ENCODE assay signal across 13 cellular contexts in the genomic region with DNA sequence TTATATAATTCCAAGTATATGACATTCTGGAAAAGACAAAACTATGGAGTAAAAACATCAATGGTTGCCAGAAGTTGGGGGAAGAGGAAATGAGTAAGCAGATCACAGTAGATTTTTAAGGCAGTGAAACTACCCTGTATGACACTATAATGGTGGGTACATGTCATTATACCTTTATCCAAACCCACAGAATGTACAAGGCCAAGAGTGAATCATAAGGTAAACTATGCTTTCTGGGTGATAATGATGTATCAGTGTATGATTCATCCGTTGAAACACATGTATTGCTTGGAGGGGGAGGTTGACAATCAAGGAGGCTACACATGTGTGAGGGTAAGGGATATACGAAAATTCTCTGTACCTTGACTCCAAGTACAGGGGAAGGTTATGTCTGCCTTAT.
DNase-seq lines count a peak whose midpoint lies in the region; ATAC-seq and TF ChIP-seq lines count a peak whose summit lies in the region.
"Had no signal": no experiment of that assay in that cellular context is flagged by ENCODE, and none has a peak within 500 bp of the region (broad histone marks: within the 10 kb centered on the region; RNA-seq: fewer than 3 reads in every experiment).

No MANE protein-coding gene starts in this region.

- intact Hi-C loops in left ventricle myocardium superior (cut with micrococcal nuclease): no loop called here

- no peak overlapping the region for H3K27ac ChIP-seq in tibial nerve
- H3K27ac ChIP-seq: SJCRH30 had no signal

- no peak for TF ChIP-seq CTCF in tibial nerve (IDR thresholded peaks at IDR 0.05)

- H3K27me3 ChIP-seq in tibial nerve: no peaks in the 10 kb centered on the region
- H3K27me3 ChIP-seq: SJCRH30 had no signal

- no peak for TF ChIP-seq POLR2A in tibial nerve (IDR thresholded peaks at IDR 0.05)

- no peak for ATAC-seq in HG03469 (IDR thresholded peaks at IDR 0.05; ENCODE audit: unreplicated experiment)
- ATAC-seq in left ventricle myocardium superior: no peak

- H3K4me3 ChIP-seq in tibial nerve: no peak overlapping the region
- H3K4me3 ChIP-seq: SJCRH30 had no signal

- DNase-seq in Caki2 (ENCODE audit: low read depth): peak; percentile 70
- DNase-seq in M059J (ENCODE audit: low read depth): peak; percentile 87
- peak; percentile 65 for DNase-seq in astrocyte of the hippocampus (ENCODE audit: low read depth, low spot score)
- peak; percentile 85 for DNase-seq in kidney tubule cell (ENCODE audit: low spot score)
- no peak for DNase-seq in tibial nerve (ENCODE audit: low spot score in 2 of 2)
- no peak for DNase-seq in activated T-cell treated with anti-CD3 and anti-CD28 coated beads, Interleukin-2, amount 50 U/mL, for 48 hours
- DNase-seq in left ventricle myocardium superior: no peak
- DNase-seq: CD8-positive, alpha-beta memory T cell; effector CD8-positive, alpha-beta T cell; SJCRH30; small intestine; stimulated activated CD8-positive, alpha-beta memory T cell treated with anti-CD3 and anti-CD28 coated beads, Interleukin-4, amount 100 ng/mL, for 48 hours had no signal

- in situ Hi-C loops in Caki2 (cut with HindIII; ENCODE audit: low pct_unique_long_range_greater_than_20kb, low sequenced_read_pairs): no loop called here

- H3K36me3 ChIP-seq in tibial nerve: no peaks in the 10 kb centered on the region
- H3K36me3 ChIP-seq: SJCRH30 had no signal

- TF ChIP-seq EP300 in tibial nerve (IDR thresholded peaks at IDR 0.05): no peak

- no peaks in the 10 kb centered on the region for H3K9me3 ChIP-seq in tibial nerve
- H3K9me3 ChIP-seq: SJCRH30 had no signal

- no peaks in the 10 kb centered on the region for H3K4me1 ChIP-seq in tibial nerve
- H3K4me1 ChIP-seq: SJCRH30 had no signal

- WGBS in tibial nerve, 2 donors: 77 to 84% methylated on average over 2 of the region's 2 CpGs

Comparison
In these comparisons a context has a peak if more than half of its experiments do, and no peak if none do; other contexts are left out.
1. DNase-seq: peak in Caki2 (single experiment), M059J (single experiment), astrocyte of the hippocampus (single experiment) and kidney tubule cell (single experiment); none in tibial nerve (0 of 2), activated T-cell treated with anti-CD3 and anti-CD28 coated beads, Interleukin-2, amount 50 U/mL, for 48 hours (0 of 2) and left ventricle myocardium superior (single experiment).